ENCODE assay signal across 27 cellular contexts in genomic region chr1:246726881-246727280, GRCh38. TPM values are rescaled to one million over a fixed set of nuclear protein-coding genes. Genes with fewer than 3 reads are reported as not detected.
DNase-seq lines count a peak whose midpoint lies in the region; ATAC-seq and TF ChIP-seq lines count a peak whose summit lies in the region.
"Had no signal": no experiment of that assay in that cellular context is flagged by ENCODE, and none has a peak within 500 bp of the region (broad histone marks: within the 10 kb centered on the region; RNA-seq: fewer than 3 reads in every experiment).

No MANE protein-coding gene starts in this region.

- peak; percentile 28 for ATAC-seq in Right ventricle myocardium superior (ENCODE audit: poor library complexity)
- ATAC-seq in activated naive CD4-positive, alpha-beta T cell treated with anti-CD3 and anti-CD28 coated beads, Interleukin-2, amount 50 U/mL, for 72 hours = no peak
- ATAC-seq: activated naive CD8-positive, alpha-beta T cell treated with anti-CD3 and anti-CD28 coated beads, Interleukin-2, amount 50 U/mL, for 24 hours; PC-3 had no signal

- H3K27ac Mint-ChIP-seq in neural crest cell (ENCODE audit: unreplicated experiment) = peak overlapping the region; percentile 98
- H3K27ac Mint-ChIP-seq in activated naive CD4-positive, alpha-beta T cell treated with anti-CD3 and anti-CD28 coated beads, Interleukin-2, amount 50 U/mL, for 72 hours = no peak overlapping the region
- H3K27ac Mint-ChIP-seq: activated naive CD8-positive, alpha-beta T cell treated with anti-CD3 and anti-CD28 coated beads, Interleukin-2, amount 50 U/mL, for 24 hours; T-helper 2 cell treated with Interferon-gamma antibody and Interleukin-4, amounts not matched to agents 5 μg/mL and 100 μg/mL, for 36 hours had no signal

- TF ChIP-seq CTCF in left ventricle myocardium inferior (IDR thresholded peaks at IDR 0.05; ENCODE audit: borderline replicate concordance) (no peak), neural crest cell (conservative IDR thresholded peaks at IDR 0.05) (no peak)

- intact Hi-C loops in Right ventricle myocardium superior (cut with DNase I) = no loop called here
- intact Hi-C loops in cardiac septum (cut with DNase I) = loop anchor here (10.0 kb wide), 1 partner anchor 162 kb away; the partner anchor contains the start of genes CNST and TFB2M
- intact Hi-C loops in left ventricle myocardium inferior (cut with micrococcal nuclease) = no loop called here

- peaks cover 58% of the 10 kb centered on the region for H3K4me1 Mint-ChIP-seq in neural crest cell

- no peaks in the 10 kb centered on the region for H3K27me3 ChIP-seq in left ventricle myocardium inferior (ENCODE audit: low read depth)
- H3K27me3 ChIP-seq: hepatocyte, ovary, testis had no signal

- H3K4me1 ChIP-seq in left ventricle myocardium inferior = peaks cover 29% of the 10 kb centered on the region

- H3K9me3 Mint-ChIP-seq in neural crest cell = peaks cover 22% of the 10 kb centered on the region
- H3K9me3 Mint-ChIP-seq in activated naive CD4-positive, alpha-beta T cell treated with anti-CD3 and anti-CD28 coated beads, Interleukin-2, amount 50 U/mL, for 72 hours = peaks cover 4 to 15% of the 10 kb centered on the region in 2 donors

- no peak overlapping the region for H3K4me3 ChIP-seq in left ventricle myocardium inferior
- H3K4me3 ChIP-seq: HAP-1, hepatocyte, ovary, SK-N-MC, smooth muscle cell, testis had no signal

- peak overlapping the region; percentile 98 for H3K4me3 Mint-ChIP-seq in neural crest cell
- H3K4me3 Mint-ChIP-seq: activated naive CD8-positive, alpha-beta T cell treated with anti-CD3 and anti-CD28 coated beads, Interleukin-2, amount 50 U/mL, for 24 hours; T-helper 2 cell treated with Interferon-gamma antibody and Interleukin-4, amounts not matched to agents 5 μg/mL and 100 μg/mL, for 36 hours had no signal

- DNase-seq in Right ventricle myocardium superior (no peak), cardiac septum (ENCODE audit: low spot score) (no peak), left ventricle myocardium inferior (no peak), neural crest cell (ENCODE audit: low read depth, low spot score) (no peak), SHP77 treated with DMSO at 0.1 percent for 48 hours (lab: John Stamatoyannopoulos, UW) (no peak), GF-D8 (lab: John Stamatoyannopoulos, UW) (no peak)
- DNase-seq in activated naive CD4-positive, alpha-beta T cell treated with anti-CD3 and anti-CD28 coated beads, Interleukin-2, amount 50 U/mL, for 72 hours (ENCODE audit: low spot score in 2 of 2) = no peak
- no peak for DNase-seq in activated CD8-positive, alpha-beta memory T cell treated with anti-CD3 and anti-CD28 coated beads, Interleukin-2, amount 50 U/mL, for 4 hours
- DNase-seq: activated CD8-positive, alpha-beta memory T cell treated with anti-CD3 and anti-CD28 coated beads for 24 hours; activated naive CD8-positive, alpha-beta T cell treated with anti-CD3 and anti-CD28 coated beads, Interleukin-2, amount 50 U/mL, for 24 hours; DMS153; effector CD8-positive, alpha-beta T cell; islet precursor cell; KBM-7; NCI-H1092; NCI-H2107; NCI-H748 treated with DMSO at 0.1 percent for 48 hours; ovary; PC-3; stimulated activated CD4-positive, alpha-beta T cell treated with anti-CD3 and anti-CD28 coated beads, Interleukin-4, amount 100 ng/mL, for 4 hours had no signal

- H3K36me3 Mint-ChIP-seq in neural crest cell (ENCODE audit: low read depth) = peaks cover 53% of the 10 kb centered on the region
- H3K36me3 Mint-ChIP-seq in activated naive CD4-positive, alpha-beta T cell treated with anti-CD3 and anti-CD28 coated beads, Interleukin-2, amount 50 U/mL, for 72 hours = peaks cover 42 to 52% of the 10 kb centered on the region in 2 donors

- H3K27ac ChIP-seq in left ventricle myocardium inferior (replicated peaks) = peak overlapping the region; percentile 89
- H3K27ac ChIP-seq: C4-2B, hepatocyte, ovary, SK-N-MC had no signal

- H3K27me3 Mint-ChIP-seq in neural crest cell (ENCODE audit: low read depth) = no peaks in the 10 kb centered on the region
- H3K27me3 Mint-ChIP-seq: activated naive CD8-positive, alpha-beta T cell treated with anti-CD3 and anti-CD28 coated beads, Interleukin-2, amount 50 U/mL, for 24 hours had no signal

- H3K9me3 ChIP-seq in left ventricle myocardium inferior (replicated peaks) = peaks cover 11% of the 10 kb centered on the region
- H3K9me3 ChIP-seq: ovary, testis had no signal

- H3K36me3 ChIP-seq in left ventricle myocardium inferior = peaks cover 52% of the 10 kb centered on the region
- H3K36me3 ChIP-seq: ovary had no signal

RNA-seq across cellular contexts. Expression of gene SCCPDH, which starts 2.7 kb away (rescaled TPM):
- total RNA-seq in Right ventricle myocardium superior (27.6 TPM), cardiac septum (31.3 TPM), left ventricle myocardium inferior (29.4 TPM), neural crest cell (53.1 and 54.3 TPM in 2 replicates)
- 10 to 100 TPM; 13.5 to 32.3 TPM for total RNA-seq in activated naive CD4-positive, alpha-beta T cell treated with anti-CD3 and anti-CD28 coated beads, Interleukin-2, amount 50 U/mL, for 72 hours
